In the genomic region with DNA sequence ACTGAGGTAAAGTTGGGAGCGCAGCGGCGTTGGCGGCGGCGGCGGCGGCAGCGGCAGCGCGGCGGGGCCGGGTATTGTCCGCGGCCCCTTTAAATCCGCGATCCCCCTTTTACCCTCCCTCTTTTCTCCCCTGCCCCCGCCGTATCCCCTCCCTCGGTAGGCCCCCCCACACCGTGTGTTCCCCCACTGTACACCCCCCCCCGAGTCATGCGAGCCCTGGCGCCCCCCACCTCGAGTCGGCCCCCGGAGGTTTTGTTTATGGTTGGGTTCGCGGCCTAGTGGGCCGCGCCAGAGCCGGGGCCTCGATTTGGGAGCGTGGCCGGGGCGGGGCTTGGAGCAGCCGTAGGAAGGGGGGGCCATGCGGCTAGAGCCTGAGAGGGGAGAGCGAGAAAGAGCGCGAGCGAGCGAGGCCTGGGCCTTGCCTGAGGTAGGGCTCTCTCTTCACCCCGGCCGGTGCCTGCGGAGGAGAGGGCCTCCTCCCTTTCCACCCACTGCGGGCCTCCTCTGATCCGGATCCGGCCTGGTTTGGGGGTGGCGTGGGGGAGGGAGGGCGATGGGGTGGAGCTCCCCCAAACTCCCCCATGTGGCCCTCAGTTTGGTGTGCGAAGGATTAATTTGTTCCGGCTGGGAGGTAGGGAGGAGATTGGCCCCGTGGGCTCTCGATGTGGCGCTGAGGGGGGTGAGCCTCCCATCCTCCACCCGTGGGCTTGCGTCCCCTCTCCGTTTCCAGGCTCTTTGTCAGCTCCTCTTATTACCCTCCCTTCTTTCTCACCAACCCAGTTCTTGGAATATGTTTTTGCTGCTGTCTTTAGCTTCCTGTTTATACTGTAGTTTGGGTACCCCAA, we compare ENCODE assay signal across 1 cellular context.
TF ChIP-seq lines count a peak whose summit lies in the region.

No MANE protein-coding gene starts in this region.

TF ChIP-seq in SK-N-SH, 30 proteins besides CTCF, POLR2A, EP300 and RAD21 (continued from another document):
- TF ChIP-seq, protein P1, sequence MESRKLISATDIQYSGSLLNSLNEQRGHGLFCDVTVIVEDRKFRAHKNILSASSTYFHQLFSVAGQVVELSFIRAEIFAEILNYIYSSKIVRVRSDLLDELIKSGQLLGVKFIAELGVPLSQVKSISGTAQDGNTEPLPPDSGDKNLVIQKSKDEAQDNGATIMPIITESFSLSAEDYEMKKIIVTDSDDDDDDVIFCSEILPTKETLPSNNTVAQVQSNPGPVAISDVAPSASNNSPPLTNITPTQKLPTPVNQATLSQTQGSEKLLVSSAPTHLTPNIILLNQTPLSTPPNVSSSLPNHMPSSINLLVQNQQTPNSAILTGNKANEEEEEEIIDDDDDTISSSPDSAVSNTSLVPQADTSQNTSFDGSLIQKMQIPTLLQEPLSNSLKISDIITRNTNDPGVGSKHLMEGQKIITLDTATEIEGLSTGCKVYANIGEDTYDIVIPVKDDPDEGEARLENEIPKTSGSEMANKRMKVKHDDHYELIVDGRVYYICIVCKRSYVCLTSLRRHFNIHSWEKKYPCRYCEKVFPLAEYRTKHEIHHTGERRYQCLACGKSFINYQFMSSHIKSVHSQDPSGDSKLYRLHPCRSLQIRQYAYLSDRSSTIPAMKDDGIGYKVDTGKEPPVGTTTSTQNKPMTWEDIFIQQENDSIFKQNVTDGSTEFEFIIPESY (IDR thresholded peaks at IDR 0.05; ENCODE audit: borderline replicate concordance, low read depth) = no peak
